Comparison of ENCODE assay signal across 21 cellular contexts in genomic region chr5:14557840-14558239, GRCh38. TPM values are rescaled to one million over a fixed set of nuclear protein-coding genes. Genes with fewer than 3 reads are reported as not detected.
DNase-seq lines count a peak whose midpoint lies in the region; ATAC-seq and TF ChIP-seq lines count a peak whose summit lies in the region.
"Had no signal": no experiment of that assay in that cellular context is flagged by ENCODE, and none has a peak within 500 bp of the region (broad histone marks: within the 10 kb centered on the region; RNA-seq: fewer than 3 reads in every experiment).

No MANE protein-coding gene starts in this region.

- CTCF ChIA-PET in activated CD4-positive, alpha-beta T cell treated with anti-CD3 and anti-CD28 coated beads for 36 hours (lab: Charles Lee): no interaction called here

- H2AFZ ChIP-seq in hepatocyte: no peak overlapping the region
- H2AFZ ChIP-seq: parathyroid adenoma had no signal

- peak overlapping the region; percentile 57; the same call in 1 of the 2 replicates for H3K4me2 ChIP-seq in BLaER1
- peak overlapping the region; percentile 11 for H3K4me2 ChIP-seq in hepatocyte
- H3K4me2 ChIP-seq: KMS-11 had no signal

- TF ChIP-seq POLR2A in gastroesophageal sphincter (IDR thresholded peaks at IDR 0.05): no peak

- POLR2A ChIA-PET in activated CD4-positive, alpha-beta T cell treated with anti-CD3 and anti-CD28 coated beads for 36 hours (lab: Charles Lee): no interaction called here

- 25% methylated on average over 6 of the region's 6 CpGs for WGBS in hepatocyte (ENCODE audit: low lambda C conversion rate, missing lambda C conversion rate)
- WGBS in gastroesophageal sphincter (ENCODE audit: low coverage in 1 of 2), 2 donors: 27 to 46% methylated on average over 3 to 6 of the region's 6 CpGs

- H3K27ac Mint-ChIP-seq in activated CD4-positive, alpha-beta T cell treated with anti-CD3 and anti-CD28 coated beads for 36 hours: no peak overlapping the region
- H3K27ac Mint-ChIP-seq: CD4-positive, CD25-positive, alpha-beta regulatory T cell; natural killer cell treated with Interleukin-12 subunit alpha and Interleukin-12 subunit beta and Interleukin-15 and Interleukin-18, amount 100 ng/mL, for 72 hours had no signal

- TF ChIP-seq CTCF in hepatocyte (IDR thresholded peaks at IDR 0.05; ENCODE audit: poor library complexity) (no peak), gastroesophageal sphincter (IDR thresholded peaks at IDR 0.05) (no peak)

- no peaks in the 10 kb centered on the region for H3K9me2 ChIP-seq in hepatocyte (replicated peaks; ENCODE audit: insufficient read depth)

- no peak overlapping the region for H3K27ac ChIP-seq in BLaER1
- no peak overlapping the region for H3K27ac ChIP-seq in SK-N-MC
- peak overlapping the region; percentile 33 for H3K27ac ChIP-seq in hepatocyte
- no peak overlapping the region for H3K27ac ChIP-seq in gastroesophageal sphincter
- H3K27ac ChIP-seq: dorsolateral prefrontal cortex, KMS-11, parathyroid adenoma, sigmoid colon, SJCRH30, thoracic aorta had no signal

- H3K9me3 ChIP-seq in BLaER1 (peaks cover 28% of the 10 kb centered on the region), SK-N-MC (ENCODE audit: low read depth, low read length) (no peaks in the 10 kb centered on the region), hepatocyte (ENCODE audit: low read depth) (no peaks in the 10 kb centered on the region), gastroesophageal sphincter (no peaks in the 10 kb centered on the region)
- H3K9me3 ChIP-seq: sigmoid colon, SJCRH30, thoracic aorta had no signal

- peaks cover 14% of the 10 kb centered on the region for H3K4me1 Mint-ChIP-seq in activated CD4-positive, alpha-beta T cell treated with anti-CD3 and anti-CD28 coated beads for 36 hours

- H3K79me2 ChIP-seq in hepatocyte: no peaks in the 10 kb centered on the region
- H3K79me2 ChIP-seq: parathyroid adenoma had no signal

- DNase-seq in KBM-7: peak; percentile 38
- DNase-seq in SK-N-MC (ENCODE audit: low read depth, low spot score): no peak
- peak; percentile 44 for DNase-seq in hepatocyte (ENCODE audit: low spot score)
- DNase-seq in activated CD4-positive, alpha-beta T cell treated with anti-CD3 and anti-CD28 coated beads for 36 hours: no peak
- DNase-seq in activated CD4-positive, alpha-beta T cell treated with anti-CD3 and anti-CD28 coated beads for 48 hours: no peak
- no peak for DNase-seq in effector CD4-positive, alpha-beta T cell
- DNase-seq: activated CD4-positive, alpha-beta T cell treated with anti-CD3 and anti-CD28 coated beads, Interleukin-2, amount 50 U/mL, for 48 hours; activated gamma-delta T cell treated with Interleukin-2 at 50 U/mL for 16 hours; amniotic stem cell; CD4-positive, CD25-positive, alpha-beta regulatory T cell; dorsolateral prefrontal cortex; NCI-H1092; sigmoid colon; stimulated activated naive CD4-positive, alpha-beta T cell had no signal

- H3K4me3 ChIP-seq in BLaER1: no peak overlapping the region
- 0 out of 2 replicates have a peak overlapping the region, but pooled peaks have one; percentile 34 for H3K4me3 ChIP-seq in SK-N-MC
- no peak overlapping the region for H3K4me3 ChIP-seq in hepatocyte
- H3K4me3 ChIP-seq in gastroesophageal sphincter: no peak overlapping the region
- H3K4me3 ChIP-seq: dorsolateral prefrontal cortex, sigmoid colon, SJCRH30, thoracic aorta had no signal

- intact Hi-C loops in activated CD4-positive, alpha-beta T cell treated with anti-CD3 and anti-CD28 coated beads for 36 hours (cut with DNase I, micrococcal nuclease): no loop called here

- peaks cover 3% of the 10 kb centered on the region for H3K9me3 Mint-ChIP-seq in activated CD4-positive, alpha-beta T cell treated with anti-CD3 and anti-CD28 coated beads for 36 hours (ENCODE audit: low read depth)
- H3K9me3 Mint-ChIP-seq: natural killer cell treated with Interleukin-12 subunit alpha and Interleukin-12 subunit beta and Interleukin-15 and Interleukin-18, amount 100 ng/mL, for 72 hours had no signal

- no peak for TF ChIP-seq EP300 in gastroesophageal sphincter (IDR thresholded peaks at IDR 0.05)

- ATAC-seq in activated CD4-positive, alpha-beta T cell treated with anti-CD3 and anti-CD28 coated beads for 36 hours: no peak
- no peak for ATAC-seq in gastroesophageal sphincter
- ATAC-seq: natural killer cell treated with Interleukin-12 subunit alpha and Interleukin-12 subunit beta and Interleukin-15 and Interleukin-18, amount 100 ng/mL, for 72 hours had no signal

- peaks cover 44% of the 10 kb centered on the region for H3K4me1 ChIP-seq in BLaER1
- H3K4me1 ChIP-seq in hepatocyte (ENCODE audit: insufficient read depth): peaks cover 5% of the 10 kb centered on the region
- no peaks in the 10 kb centered on the region for H3K4me1 ChIP-seq in gastroesophageal sphincter
- H3K4me1 ChIP-seq: parathyroid adenoma, sigmoid colon, SJCRH30 had no signal

- H3K27me3 ChIP-seq in BLaER1 (no peaks in the 10 kb centered on the region), hepatocyte (no peaks in the 10 kb centered on the region), gastroesophageal sphincter (peaks cover 8% of the 10 kb centered on the region)
- H3K27me3 ChIP-seq: sigmoid colon, SJCRH30 had no signal

- in situ Hi-C loops in KBM-7 (cut with MboI; ENCODE audit: low pct_unique_long_range_greater_than_20kb, low sequenced_read_pairs): no loop called here

- H3K9ac ChIP-seq in BLaER1 (no peak overlapping the region), SK-N-MC (ENCODE audit: insufficient read length) (no peak overlapping the region)
- H3K9ac ChIP-seq: KMS-11, parathyroid adenoma had no signal

- H3K36me3 Mint-ChIP-seq in activated CD4-positive, alpha-beta T cell treated with anti-CD3 and anti-CD28 coated beads for 36 hours (ENCODE audit: low read depth): no peaks in the 10 kb centered on the region
- H3K36me3 Mint-ChIP-seq: CD4-positive, CD25-positive, alpha-beta regulatory T cell; natural killer cell treated with Interleukin-12 subunit alpha and Interleukin-12 subunit beta and Interleukin-15 and Interleukin-18, amount 100 ng/mL, for 72 hours had no signal

- no peak overlapping the region for H3K4me3 Mint-ChIP-seq in activated CD4-positive, alpha-beta T cell treated with anti-CD3 and anti-CD28 coated beads for 36 hours
- H3K4me3 Mint-ChIP-seq: CD4-positive, CD25-positive, alpha-beta regulatory T cell; natural killer cell treated with Interleukin-12 subunit alpha and Interleukin-12 subunit beta and Interleukin-15 and Interleukin-18, amount 100 ng/mL, for 72 hours had no signal

- H3K36me3 ChIP-seq in BLaER1: no peaks in the 10 kb centered on the region
- H3K36me3 ChIP-seq in SK-N-MC (ENCODE audit: insufficient read depth, low read length): no peaks in the 10 kb centered on the region
- no peaks in the 10 kb centered on the region for H3K36me3 ChIP-seq in hepatocyte (replicated peaks; ENCODE audit: insufficient read depth, low read depth)
- H3K36me3 ChIP-seq in gastroesophageal sphincter: no peaks in the 10 kb centered on the region
- H3K36me3 ChIP-seq: sigmoid colon, SJCRH30, thoracic aorta had no signal

- H3K27me3 Mint-ChIP-seq in activated CD4-positive, alpha-beta T cell treated with anti-CD3 and anti-CD28 coated beads for 36 hours: peaks cover 3% of the 10 kb centered on the region

- H4K20me1 ChIP-seq in BLaER1 (no peaks in the 10 kb centered on the region), hepatocyte (ENCODE audit: insufficient read depth, poor library complexity, severe bottlenecking) (no peaks in the 10 kb centered on the region)

RNA-seq across cellular contexts. Expression of gene OTULINL, which starts 23.8 kb away (rescaled TPM):
- total RNA-seq in hepatocyte (25.4 and 35.4 TPM in 2 replicates), gastroesophageal sphincter (10 to 100 TPM in 1 of 4 donors, 1 to 10 TPM in 3; 1.4 to 11.3 (median 5.1) TPM)
- 29.0 and 35.4 TPM in 2 replicates for polyA plus RNA-seq in hepatocyte
- total RNA-seq in activated CD4-positive, alpha-beta T cell treated with anti-CD3 and anti-CD28 coated beads for 36 hours: 10 to 100 TPM in 1 of 2 experiments, 1 to 10 TPM in 1; 9.4 to 10.9 TPM

Comparison
In these comparisons a context has a peak if more than half of its experiments do, and no peak if none do; other contexts are left out.
1. DNase-seq: peak in KBM-7 (single experiment) and hepatocyte (single experiment); none in SK-N-MC (single experiment), activated CD4-positive, alpha-beta T cell treated with anti-CD3 and anti-CD28 coated beads for 36 hours (single experiment), activated CD4-positive, alpha-beta T cell treated with anti-CD3 and anti-CD28 coated beads for 48 hours (single experiment) and effector CD4-positive, alpha-beta T cell (single experiment).